In the genomic region with DNA sequence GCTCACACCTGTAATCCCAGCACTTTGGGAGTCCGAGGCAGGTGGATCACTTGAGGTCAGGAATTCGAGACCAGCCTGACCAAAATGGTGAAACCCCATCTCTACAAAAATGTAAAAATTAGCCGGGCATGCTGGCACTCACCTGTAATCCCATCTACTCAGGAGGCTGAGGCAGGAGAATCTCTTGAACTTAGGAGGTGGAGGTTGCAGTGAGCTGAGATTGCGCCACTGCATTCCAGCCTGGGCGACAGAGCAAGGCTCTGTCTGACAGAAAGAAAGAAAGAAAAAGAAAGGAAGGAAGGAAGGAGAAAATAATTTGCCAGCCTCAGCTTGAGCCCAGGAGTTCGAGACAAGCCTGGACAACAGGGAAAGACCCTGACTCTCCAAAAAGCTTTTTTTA, we compare ENCODE assay signal across 4 cellular contexts. TPM values are rescaled to one million over a fixed set of nuclear protein-coding genes. Genes with fewer than 3 reads are reported as not detected.
"Had no signal": no experiment of that assay in that cellular context is flagged by ENCODE, and none has a peak within 500 bp of the region (broad histone marks: within the 10 kb centered on the region; RNA-seq: fewer than 3 reads in every experiment).

No MANE protein-coding gene starts in this region.

RNA-seq across cellular contexts. Expression of a gene that starts 24.7 kb away (rescaled TPM):
- total RNA-seq: activated CD8-positive, alpha-beta T cell treated with anti-CD3 and anti-CD28 coated beads, Interleukin-2, amount 10 ng/mL, durations not matched to agents 7 days and 5 days; activated naive CD8-positive, alpha-beta T cell treated with anti-CD3 and anti-CD28 coated beads, Interleukin-2, amount 10 ng/mL, durations not matched to agents 7 days and 5 days; T-helper 1 cell treated with Interleukin-12 subunit alpha and Interleukin-12 subunit beta and Interleukin-4 antibody, amounts not matched to agents 30 ng/mL and 1 ng/mL, for 36 hours; T-helper 17 cell had no signal
